21 cellular contexts compared by ENCODE assay signal in genomic region chr5:77301447-77301878, GRCh38.
DNase-seq lines count a peak whose midpoint lies in the region; ATAC-seq, FAIRE-seq and TF ChIP-seq lines count a peak whose summit lies in the region.
"Had no signal": no experiment of that assay in that cellular context is flagged by ENCODE, and none has a peak within 500 bp of the region (broad histone marks: within the 10 kb centered on the region; RNA-seq: fewer than 3 reads in every experiment).

No MANE protein-coding gene starts in this region.

- H3K4me3 ChIP-seq in SJSA1 (no peak overlapping the region), fibroblast of mammary gland (ENCODE audit: control insufficient read depth, low read depth, low read length) (no peak overlapping the region), smooth muscle cell (no peak overlapping the region), mammary epithelial cell (replicated peaks in 1 of 3; ENCODE audit: insufficient read depth in 1 of 3, low read depth in 2 of 3, low read length in 3 of 3) (no peak overlapping the region)
- H3K4me3 ChIP-seq: Peyer's patch, psoas muscle had no signal

- no peaks in the 10 kb centered on the region for H3K9me3 ChIP-seq in SJSA1 (replicated peaks)
- no peaks in the 10 kb centered on the region for H3K9me3 ChIP-seq in smooth muscle cell (replicated peaks; ENCODE audit: low read depth)
- H3K9me3 ChIP-seq in mammary epithelial cell (replicated peaks; ENCODE audit: insufficient read depth, low read length), result no peaks in the 10 kb centered on the region
- H3K9me3 ChIP-seq: Peyer's patch, psoas muscle had no signal

- 32% methylated on average over 4 of the region's 4 CpGs for WGBS in smooth muscle cell (ENCODE audit: low lambda C conversion rate)
- 57% methylated on average over 4 of the region's 4 CpGs for WGBS in mammary epithelial cell (ENCODE audit: low coverage, missing lambda C conversion rate)

- peak; percentile 66 for DNase-seq in GM03348 (ENCODE audit: low spot score)
- DNase-seq in SJSA1 (ENCODE audit: low read depth in 1 of 2, low spot score in 2 of 2), result peak in 1 of 2 experiments; percentile 51
- peak; percentile 40 for DNase-seq in fibroblast of mammary gland (ENCODE audit: low read depth)
- no peak for DNase-seq in smooth muscle cell (lab: John Stamatoyannopoulos, UW; ENCODE audit: unreplicated experiment)
- no peak for DNase-seq in mammary epithelial cell
- DNase-seq in activated naive CD4-positive, alpha-beta T cell treated with anti-CD3 and anti-CD28 coated beads, Interleukin-2, amount 50 U/mL, for 72 hours (ENCODE audit: low spot score in 2 of 2), result no peak
- DNase-seq in H54 (ENCODE audit: insufficient read length, low spot score), result no peak
- DNase-seq: activated naive CD4-positive, alpha-beta T cell treated with anti-CD3 and anti-CD28 coated beads, Interleukin-2, amount 10 ng/mL, durations not matched to agents 7 days and 5 days; GOT3; left colon; naive thymus-derived CD4-positive, alpha-beta T cell; NCI-H1930; NCI-H524 treated with DMSO at 0.1 percent for 48 hours; Peyer's patch; psoas muscle; stimulated activated CD4-positive, alpha-beta T cell treated with anti-CD3 and anti-CD28 coated beads, Interleukin-2, amount 100 ng/mL, for 24 hours had no signal

- H3K27ac ChIP-seq in SJSA1 (peak overlapping the region; percentile 31; the same call in 1 of the 2 replicates), smooth muscle cell (ENCODE audit: low read depth) (no peak overlapping the region), mammary epithelial cell (ENCODE audit: insufficient read depth, low read depth, low read length) (no peak overlapping the region)
- H3K27ac ChIP-seq: HL-60, Peyer's patch, psoas muscle had no signal

- peak overlapping the region; percentile 2 for H3K4me2 ChIP-seq in smooth muscle cell
- H3K4me2 ChIP-seq in mammary epithelial cell (ENCODE audit: insufficient read depth, low read depth, low read length), result no peak overlapping the region

- H4K20me1 ChIP-seq in smooth muscle cell (ENCODE audit: low read depth) (no peaks in the 10 kb centered on the region), mammary epithelial cell (ENCODE audit: insufficient read depth, low read length) (no peaks in the 10 kb centered on the region)

- in situ Hi-C loops in mammary epithelial cell (cut with MboI; ENCODE audit: low sequenced_read_pairs in 2 of 2), result no loop called here

- dilution Hi-C loops in mammary epithelial cell (cut with HindIII; ENCODE audit: low sequenced_read_pairs), result no loop called here

- intact Hi-C loops in mammary epithelial cell (cut with micrococcal nuclease), result no loop called here

- TF ChIP-seq CTCF in fibroblast of mammary gland (conservative IDR thresholded peaks at IDR 0.05; ENCODE audit: control insufficient read depth, insufficient read depth, low read depth, low read length) (no peak), smooth muscle cell (IDR thresholded peaks at IDR 0.05; ENCODE audit: borderline replicate concordance, insufficient read depth, poor library complexity, severe bottlenecking) (no peak), mammary epithelial cell (conservative IDR thresholded peaks at IDR 0.05 in 1 of 2, IDR thresholded peaks at IDR 0.05 in 1 of 2; ENCODE audit: extremely low read depth in 1 of 2, insufficient read depth in 1 of 2, low read depth in 1 of 2, low read length in 2 of 2) (no peak)

- peaks cover 19% of the 10 kb centered on the region for H3K4me1 ChIP-seq in SJSA1 (replicated peaks)
- peaks cover 3% of the 10 kb centered on the region for H3K4me1 ChIP-seq in smooth muscle cell (ENCODE audit: low read depth)
- no peaks in the 10 kb centered on the region for H3K4me1 ChIP-seq in mammary epithelial cell (ENCODE audit: insufficient read depth, low read length)
- H3K4me1 ChIP-seq: psoas muscle had no signal

- no peak overlapping the region for H3K27ac Mint-ChIP-seq in activated naive CD4-positive, alpha-beta T cell treated with anti-CD3 and anti-CD28 coated beads, Interleukin-2, amount 50 U/mL, for 72 hours
- H3K27ac Mint-ChIP-seq: activated naive CD4-positive, alpha-beta T cell treated with anti-CD3 and anti-CD28 coated beads, Interleukin-2, amount 10 ng/mL, durations not matched to agents 7 days and 5 days; type B pancreatic cell had no signal

- peaks cover 0 to 8% of the 10 kb centered on the region in 2 donors for H3K9me3 Mint-ChIP-seq in activated naive CD4-positive, alpha-beta T cell treated with anti-CD3 and anti-CD28 coated beads, Interleukin-2, amount 50 U/mL, for 72 hours
- H3K9me3 Mint-ChIP-seq: activated naive CD4-positive, alpha-beta T cell treated with anti-CD3 and anti-CD28 coated beads, Interleukin-2, amount 10 ng/mL, durations not matched to agents 7 days and 5 days; central memory CD8-positive, alpha-beta T cell; type B pancreatic cell had no signal

- H3K9ac ChIP-seq in smooth muscle cell (ENCODE audit: low read depth), result no peak overlapping the region
- H3K9ac ChIP-seq in mammary epithelial cell (ENCODE audit: insufficient read depth, low read length), result no peak overlapping the region

- no peak for ATAC-seq in activated naive CD4-positive, alpha-beta T cell treated with anti-CD3 and anti-CD28 coated beads, Interleukin-2, amount 50 U/mL, for 72 hours
- no peak for ATAC-seq in GM19324 (IDR thresholded peaks at IDR 0.05; ENCODE audit: low FRiP score, unreplicated experiment)
- ATAC-seq: activated CD4-positive, CD25-positive, alpha-beta regulatory T cell treated with anti-CD3 and anti-CD28 coated beads, Interleukin-2, amount 50 U/mL, for 24 hours; left colon; naive thymus-derived CD4-positive, alpha-beta T cell; psoas muscle had no signal

- TF ChIP-seq POLR2A in H54 (IDR thresholded peaks at IDR 0.05; ENCODE audit: low read depth, low read length), result no peak

- no peak for FAIRE-seq in H54 (lab: Jason Lieb, UNC)

- no peaks in the 10 kb centered on the region for H3K27me3 ChIP-seq in SJSA1 (replicated peaks)
- no peaks in the 10 kb centered on the region for H3K27me3 ChIP-seq in smooth muscle cell (ENCODE audit: low read depth)
- peaks cover 5% of the 10 kb centered on the region for H3K27me3 ChIP-seq in mammary epithelial cell (ENCODE audit: insufficient read depth, low read length)
- H3K27me3 ChIP-seq: Peyer's patch had no signal

- H3K79me2 ChIP-seq in smooth muscle cell (ENCODE audit: low read depth) (no peaks in the 10 kb centered on the region), mammary epithelial cell (ENCODE audit: insufficient read depth, low read length) (no peaks in the 10 kb centered on the region)

- BruUV-seq in mammary epithelial cell (replicated peaks; lab: Mats Ljungman, UMichigan), result no TSS peak

- H3F3A ChIP-seq in smooth muscle cell (ENCODE audit: low read depth), result no peaks in the 10 kb centered on the region

- H2AFZ ChIP-seq in smooth muscle cell (ENCODE audit: low read depth), result no peak overlapping the region
- H2AFZ ChIP-seq in mammary epithelial cell (ENCODE audit: low read depth, low read length), result no peak overlapping the region

- CTCF ChIA-PET in mammary epithelial cell (lab: Charles Lee; ENCODE audit: low non-redundant PET), result no interaction called here

- H3K36me3 Mint-ChIP-seq in activated naive CD4-positive, alpha-beta T cell treated with anti-CD3 and anti-CD28 coated beads, Interleukin-2, amount 50 U/mL, for 72 hours, result no peaks in the 10 kb centered on the region
- H3K36me3 Mint-ChIP-seq: activated naive CD4-positive, alpha-beta T cell treated with anti-CD3 and anti-CD28 coated beads, Interleukin-2, amount 10 ng/mL, durations not matched to agents 7 days and 5 days; naive thymus-derived CD4-positive, alpha-beta T cell; type B pancreatic cell had no signal

- H3K36me3 ChIP-seq in SJSA1 (no peaks in the 10 kb centered on the region), smooth muscle cell (ENCODE audit: low read depth) (no peaks in the 10 kb centered on the region), mammary epithelial cell (ENCODE audit: insufficient read depth, low read length) (no peaks in the 10 kb centered on the region)
- H3K36me3 ChIP-seq: Peyer's patch had no signal

Comparison
In these comparisons a context has a peak if more than half of its experiments do, and no peak if none do; other contexts are left out.
1. DNase-seq: peak in GM03348 (single experiment) and fibroblast of mammary gland (single experiment); none in smooth muscle cell (single experiment), mammary epithelial cell (single experiment), activated naive CD4-positive, alpha-beta T cell treated with anti-CD3 and anti-CD28 coated beads, Interleukin-2, amount 50 U/mL, for 72 hours (0 of 2) and H54 (single experiment).